ENCODE assay signal across 8 cellular contexts in genomic region chr6:136289579-136290405, GRCh38. TPM values are rescaled to one million over a fixed set of nuclear protein-coding genes. Genes with fewer than 3 reads are reported as not detected.
DNase-seq lines count a peak whose midpoint lies in the region; ATAC-seq and TF ChIP-seq lines count a peak whose summit lies in the region.

TSS of gene BCLAF1 (minus strand) at chr6:136289846. CDS start at chr6:136279866, 9,980 bp downstream.

- no peaks in the 10 kb centered on the region for H3K9me3 Mint-ChIP-seq in activated T-helper 17 cell treated with anti-CD3 and anti-CD28 coated beads, Interleukin-2, amount 50 U/mL, for 72 hours
- peaks cover 0 to 4% (median 0%) of the 10 kb centered on the region in 7 donors for H3K9me3 Mint-ChIP-seq in naive B cell
- no peaks in the 10 kb centered on the region for H3K9me3 Mint-ChIP-seq in stimulated activated memory B cell treated with anti-CD40 and anti-IgM and Interleukin-4, amounts not matched to agents 10 μg/mL and 1 μg/mL and 100 μg/mL, for 72 hours

- POLR2A ChIA-PET in RWPE1 (lab: Yijun Ruan, JAX; ENCODE audit: low non-redundant PET) = interaction anchor here (0.5 to 0.7 kb wide), 3 partner anchors 15 to 1274 kb away, joined by 3 to 13 read pairs (median 6); no protein-coding TSS in a partner anchor

- peak; percentile 88 for ATAC-seq in activated T-helper 17 cell treated with anti-CD3 and anti-CD28 coated beads, Interleukin-2, amount 50 U/mL, for 72 hours (replicated peaks)
- peak; percentile 74 to 75 for ATAC-seq in naive B cell (ENCODE audit: low read depth in 2 of 2)
- peak; percentile 95 for ATAC-seq in stimulated activated memory B cell treated with anti-CD40 and anti-IgM and Interleukin-4, amounts not matched to agents 10 μg/mL and 1 μg/mL and 100 μg/mL, for 72 hours

- H3K36me3 Mint-ChIP-seq in activated T-helper 17 cell treated with anti-CD3 and anti-CD28 coated beads, Interleukin-2, amount 50 U/mL, for 72 hours (ENCODE audit: low read depth) = peaks cover 58% of the 10 kb centered on the region
- H3K36me3 Mint-ChIP-seq in naive B cell = peaks cover 4 to 6% of the 10 kb centered on the region in 2 donors
- H3K36me3 Mint-ChIP-seq in stimulated activated memory B cell treated with anti-CD40 and anti-IgM and Interleukin-4, amounts not matched to agents 10 μg/mL and 1 μg/mL and 100 μg/mL, for 72 hours = peaks cover 15% of the 10 kb centered on the region

- peak within 1 kb of the TSS; percentile 99 for H3K4me3 Mint-ChIP-seq in activated T-helper 17 cell treated with anti-CD3 and anti-CD28 coated beads, Interleukin-2, amount 50 U/mL, for 72 hours
- H3K4me3 Mint-ChIP-seq in naive B cell = peak within 1 kb of the TSS; percentile 96 to 100 (median 99)
- H3K4me3 Mint-ChIP-seq in stimulated activated memory B cell treated with anti-CD40 and anti-IgM and Interleukin-4, amounts not matched to agents 10 μg/mL and 1 μg/mL and 100 μg/mL, for 72 hours = peak within 1 kb of the TSS; percentile 97

- H3K27me3 Mint-ChIP-seq in activated T-helper 17 cell treated with anti-CD3 and anti-CD28 coated beads, Interleukin-2, amount 50 U/mL, for 72 hours = no peaks in the 10 kb centered on the region
- no peaks in the 10 kb centered on the region for H3K27me3 Mint-ChIP-seq in naive B cell
- no peaks in the 10 kb centered on the region for H3K27me3 Mint-ChIP-seq in stimulated activated memory B cell treated with anti-CD40 and anti-IgM and Interleukin-4, amounts not matched to agents 10 μg/mL and 1 μg/mL and 100 μg/mL, for 72 hours

- CTCF ChIA-PET in RWPE1 (lab: Yijun Ruan, JAX) = interaction anchor here (0.5 to 1.6 kb wide), 4 partner anchors 27 to 534 kb away, joined by 3 to 6 read pairs (median 3); no protein-coding TSS in a partner anchor

- peak within 1 kb of the TSS; percentile 100 for H3K27ac Mint-ChIP-seq in activated T-helper 17 cell treated with anti-CD3 and anti-CD28 coated beads, Interleukin-2, amount 50 U/mL, for 72 hours
- peak within 1 kb of the TSS; percentile 100 for H3K27ac Mint-ChIP-seq in naive B cell
- H3K27ac Mint-ChIP-seq in stimulated activated memory B cell treated with anti-CD40 and anti-IgM and Interleukin-4, amounts not matched to agents 10 μg/mL and 1 μg/mL and 100 μg/mL, for 72 hours = peak within 1 kb of the TSS; percentile 100

- DNase-seq in Daoy (ENCODE audit: low read depth) (peak; percentile 99), GOT3 (lab: John Stamatoyannopoulos, UW) (peak; percentile 98), LNCaP clone FGC (ENCODE audit: low read depth) (peak; percentile 97), RWPE1 (ENCODE audit: low spot score) (peak; percentile 95), fibroblast of gingiva (ENCODE audit: low read depth) (peak; percentile 100), naive B cell (peak; percentile 100)

- peak within 1 kb of the TSS; percentile 68 for H3K4me3 ChIP-seq in LNCaP clone FGC (ENCODE audit: low read depth, low read length)

- H3K4me1 Mint-ChIP-seq in activated T-helper 17 cell treated with anti-CD3 and anti-CD28 coated beads, Interleukin-2, amount 50 U/mL, for 72 hours = peaks cover 17% of the 10 kb centered on the region
- peaks cover 29 to 55% (median 47%) of the 10 kb centered on the region in 3 donors for H3K4me1 Mint-ChIP-seq in naive B cell
- peaks cover 42% of the 10 kb centered on the region for H3K4me1 Mint-ChIP-seq in stimulated activated memory B cell treated with anti-CD40 and anti-IgM and Interleukin-4, amounts not matched to agents 10 μg/mL and 1 μg/mL and 100 μg/mL, for 72 hours

- TF ChIP-seq CTCF in LNCaP clone FGC (IDR thresholded peaks at IDR 0.05; ENCODE audit: control insufficient read depth, extremely low read depth, insufficient read depth) = no peak
- no peak for TF ChIP-seq CTCF in RWPE1 (conservative IDR thresholded peaks at IDR 0.05; ENCODE audit: low read depth)

- peak within 1 kb of the TSS; percentile 97 for H3K27ac ChIP-seq in RWPE1

RNA-seq across cellular contexts. Expression of gene BCLAF1, which starts in this region (rescaled TPM):
- 168 and 271 TPM in 2 replicates for total RNA-seq in Daoy (2014; rRNA removed; shearing (Covaris generic))
- 100 to 1,000 TPM; 138 to 191 TPM for total RNA-seq in activated T-helper 17 cell treated with anti-CD3 and anti-CD28 coated beads, Interleukin-2, amount 50 U/mL, for 72 hours
- polyA plus RNA-seq in naive B cell (ENCODE audit: low read depth in 6 of 6) = 100 to 1,000 TPM in 5 of 6 donors, 10 to 100 TPM in 1; 73.9 to 180 (median 138) TPM

Comparison
In these comparisons a context has a peak if more than half of its experiments do, and no peak if none do; other contexts are left out.
1. Peak in every context shown above with its lines: DNase-seq, ATAC-seq, H3K4me3 ChIP-seq and H3K27ac ChIP-seq.